ENCODE assay signal across 8 cellular contexts in the genomic region with DNA sequence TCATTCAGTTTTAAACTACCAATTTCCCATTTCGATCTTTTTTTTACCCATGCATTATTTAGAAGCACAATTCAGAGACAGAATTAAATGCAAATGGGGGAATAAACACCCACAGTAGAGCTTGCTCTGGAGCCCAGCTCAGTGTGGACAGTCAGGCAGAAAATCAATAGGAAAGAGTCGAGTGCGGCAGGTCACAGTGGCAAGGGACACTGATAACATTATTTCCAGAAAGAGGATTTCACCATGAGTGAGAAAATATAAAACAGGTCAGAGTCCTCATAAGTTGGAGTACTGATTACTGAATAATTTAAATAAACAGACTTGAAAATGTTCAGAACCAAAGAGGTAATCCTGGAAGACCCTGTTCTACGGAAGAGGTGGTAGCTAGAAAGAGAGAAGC.
"Had no signal": no experiment of that assay in that cellular context is flagged by ENCODE, and none has a peak within 500 bp of the region (broad histone marks: within the 10 kb centered on the region; RNA-seq: fewer than 3 reads in every experiment).

No MANE protein-coding gene starts in this region.

- DNase-seq: GDM1, GF-D8 had no signal

- FAIRE-seq: G401.6, GM12878, GM12891, GM12892, GM18507, GM19239 had no signal

- H3K4me3 ChIP-seq: GM12878 had no signal

- ATAC-seq: GM12878 had no signal
